8 cellular contexts compared by ENCODE assay signal in the genomic region with DNA sequence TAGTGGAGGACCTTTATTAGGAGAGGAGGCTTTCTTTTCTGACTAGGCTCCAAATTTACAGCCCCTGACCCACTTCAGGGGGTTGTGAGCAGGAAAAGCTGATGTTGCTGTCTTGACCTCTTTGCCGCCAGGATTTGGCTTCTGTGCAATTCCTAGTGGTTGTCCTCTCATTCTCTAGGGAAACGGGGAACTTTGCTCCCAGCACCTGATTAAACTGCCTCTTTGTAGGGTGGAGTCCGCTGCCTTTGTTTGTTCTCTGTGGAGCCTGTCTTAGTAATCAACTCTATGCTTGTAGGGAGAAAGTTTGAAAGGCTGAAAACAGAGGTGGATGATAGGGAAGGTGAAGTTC. TPM values are rescaled to one million over a fixed set of nuclear protein-coding genes. Genes with fewer than 3 reads are reported as not detected.
A peak's percentile ranks its signal among the peaks of the same experiment; 100 is the strongest.
DNase-seq lines count a peak whose midpoint lies in the region; ATAC-seq, FAIRE-seq and TF ChIP-seq lines count a peak whose summit lies in the region.
"Had no signal": no experiment of that assay in that cellular context is flagged by ENCODE, and none has a peak within 500 bp of the region (broad histone marks: within the 10 kb centered on the region; RNA-seq: fewer than 3 reads in every experiment).

No MANE protein-coding gene starts in this region.

- TF ChIP-seq EP300 in H1 (IDR thresholded peaks at IDR 0.05; ENCODE audit: borderline replicate concordance in 1 of 2, low read depth in 2 of 2, low read length in 2 of 2) (no peak), upper lobe of left lung (IDR thresholded peaks at IDR 0.05) (no peak)

- H3K27me3 ChIP-seq in H1 (replicated peaks in 1 of 4; ENCODE audit: control insufficient read depth in 3 of 4, extremely low read depth in 1 of 4, insufficient read depth in 3 of 4, low read length in 3 of 4) (no peaks in the 10 kb centered on the region), upper lobe of left lung (no peaks in the 10 kb centered on the region)

- 46% methylated on average over 3 of the region's 3 CpGs; no CpG with 5 or more reads in 1 of the 2 experiments for WGBS in H1 (ENCODE audit: extremely low coverage in 1 of 2, insufficient coverage in 1 of 2, insufficient read length in 1 of 2, insufficient replicate concordance in 2 of 2, low coverage in 1 of 2, low lambda C conversion rate in 2 of 2, missing lambda C conversion rate in 1 of 2), 2 experiments
- WGBS in upper lobe of left lung, 2 donors, result 23 to 34% methylated on average over 3 of the region's 3 CpGs

- peaks cover 6% of the 10 kb centered on the region for H3K79me1 ChIP-seq in H1 (ENCODE audit: low read depth, low read length)

- CTCF ChIA-PET in H1 (lab: Charles Lee; ENCODE audit: partially characterized antibody), result interaction anchor here (0.6 to 9.6 kb wide), 6 partner anchors 9 to 26 kb away, joined by 4 to 86 read pairs (median 11); a partner anchor contains a TSS

- peak; percentile 38 to 74 for DNase-seq in NCI-H526 (lab: John Stamatoyannopoulos, UW)
- DNase-seq in H1 (ENCODE audit: low read depth in 1 of 2, low spot score in 2 of 2), result no peak
- DNase-seq in mucosa of descending colon, result peak in 2 of 3 donors; percentile 50 to 87
- DNase-seq in upper lobe of left lung, result no peak
- DNase-seq in NCI-H446 (lab: John Stamatoyannopoulos, UW), result no peak
- DNase-seq in NCI-H2171 treated with DMSO at 0.1 percent for 48 hours (lab: John Stamatoyannopoulos, UW), result no peak

- H3K27ac ChIP-seq in H1 (ENCODE audit: low read depth, low read length) (peak overlapping the region; percentile 89), upper lobe of left lung (peak overlapping the region; percentile 84 to 93 (median 87))

- H3K4ac ChIP-seq in H1 (replicated peaks; ENCODE audit: insufficient read length, low read depth, low read length), result no peak overlapping the region

- no peak for TF ChIP-seq CTCF in H1 (IDR thresholded peaks at IDR 0.05; ENCODE audit: control extremely low read depth in 1 of 3, insufficient read depth in 1 of 3, low read depth in 1 of 3, low read length in 3 of 3)
- no peak for TF ChIP-seq CTCF in mucosa of descending colon (IDR thresholded peaks at IDR 0.05)
- TF ChIP-seq CTCF in upper lobe of left lung (IDR thresholded peaks at IDR 0.05), result no peak

- peaks cover 3 to 15% of the 10 kb centered on the region in 2 experiments for H4K20me1 ChIP-seq in H1 (replicated peaks in 1 of 2; ENCODE audit: control insufficient read depth in 1 of 2, insufficient read depth in 2 of 2, low read length in 2 of 2)

- no peak overlapping the region for H3K23ac ChIP-seq in H1 (ENCODE audit: insufficient read length)

- peak overlapping the region; percentile 9 for H4K5ac ChIP-seq in H1 (ENCODE audit: insufficient read length, low read depth, low read length)

- no peak for FAIRE-seq in H1 (lab: Jason Lieb, UNC)
- FAIRE-seq: TTC549 had no signal

- peak overlapping the region in 3 of 4 experiments; percentile 56 to 64 (median 59); a peak in 6 of 7 replicates for H3K9ac ChIP-seq in H1 (replicated peaks in 1 of 4; ENCODE audit: extremely low read depth in 1 of 4, low read depth in 3 of 4, low read length in 3 of 4)

- peak overlapping the region; percentile 55 to 63 for H3K4me2 ChIP-seq in H1 (ENCODE audit: insufficient read depth in 1 of 2, low read depth in 2 of 2, low read length in 2 of 2)

- H3K4me1 ChIP-seq in H1 (replicated peaks in 1 of 4; ENCODE audit: control insufficient read depth in 3 of 4, insufficient read depth in 4 of 4, low read length in 3 of 4), result peaks cover 23 to 44% (median 38%) of the 10 kb centered on the region in 4 experiments
- peaks cover 87% of the 10 kb centered on the region for H3K4me1 ChIP-seq in mucosa of descending colon (ENCODE audit: low read depth)
- peaks cover 89 to 100% (median 96%) of the 10 kb centered on the region in 4 donors for H3K4me1 ChIP-seq in upper lobe of left lung

- ATAC-seq in mucosa of descending colon (peak; percentile 77), upper lobe of left lung (ENCODE audit: low FRiP score in 2 of 2) (peak in 1 of 2 donors; percentile 3), HG03354 (IDR thresholded peaks at IDR 0.05; ENCODE audit: poor library complexity, severe bottlenecking, unreplicated experiment) (no peak)

- H3K36me3 ChIP-seq in H1 (ENCODE audit: control insufficient read depth in 2 of 4, insufficient read depth in 4 of 4, low read length in 3 of 4) (no peaks in the 10 kb centered on the region), mucosa of descending colon (ENCODE audit: low read depth) (no peaks in the 10 kb centered on the region), upper lobe of left lung (no peaks in the 10 kb centered on the region)

- peak overlapping the region; percentile 9 for H4K91ac ChIP-seq in H1 (replicated peaks; ENCODE audit: insufficient read length, low read length)

- no peak overlapping the region for H2BK120ac ChIP-seq in H1 (replicated peaks; ENCODE audit: low read depth, low read length)

- no peak for TF ChIP-seq RAD21 in H1 (IDR thresholded peaks at IDR 0.05 in 1 of 2, conservative IDR thresholded peaks at IDR 0.05 in 1 of 2; ENCODE audit: low read depth in 2 of 2, low read length in 2 of 2)

- H3K23me2 ChIP-seq in H1 (ENCODE audit: low read depth, low read length), result no peaks in the 10 kb centered on the region

- peak overlapping the region; percentile 53 for H2AK5ac ChIP-seq in H1 (ENCODE audit: low read depth, low read length)

- H2BK15ac ChIP-seq in H1 (ENCODE audit: low read length), result no peak overlapping the region

- H3K18ac ChIP-seq in H1 (ENCODE audit: extremely low read depth, low read length), result peak overlapping the region; percentile 44

- H3K4me3 ChIP-seq in H1 (ENCODE audit: extremely low read depth in 1 of 4, insufficient read depth in 2 of 4, low read depth in 3 of 4, low read length in 4 of 4) (peak overlapping the region in 3 of 4 experiments; percentile 5 to 39 (median 16); a peak in 4 of 8 replicates), mucosa of descending colon (peak overlapping the region; percentile 11), upper lobe of left lung (peak overlapping the region in 2 of 4 donors; percentile 24 to 25)

- no peak overlapping the region for H3K14ac ChIP-seq in H1 (ENCODE audit: insufficient read length)

- POLR2A ChIA-PET in H1 (lab: Charles Lee; ENCODE audit: partially characterized antibody), result interaction anchor here (0.5 to 14.4 kb wide), 16 partner anchors 8 to 799 kb away, joined by 3 to 329 read pairs (median 6); a partner anchor contains a TSS

- H2BK12ac ChIP-seq in H1 (ENCODE audit: low read depth, low read length), result peak overlapping the region; percentile 91

- no peak overlapping the region for H2BK20ac ChIP-seq in H1 (ENCODE audit: low read length)

- H3K56ac ChIP-seq in H1 (replicated peaks; ENCODE audit: insufficient read length, low read depth, low read length), result peak overlapping the region; percentile 7

- H3K9me3 ChIP-seq in H1 (ENCODE audit: insufficient read depth in 2 of 2, low read depth in 1 of 2, low read length in 1 of 2) (no peaks in the 10 kb centered on the region), mucosa of descending colon (no peaks in the 10 kb centered on the region), upper lobe of left lung (no peaks in the 10 kb centered on the region)

- TF ChIP-seq POLR2A in H1 (IDR thresholded peaks at IDR 0.05; ENCODE audit: control extremely low read depth in 1 of 2, low read depth in 2 of 2, low read length in 2 of 2), result no peak
- no peak for TF ChIP-seq POLR2A in upper lobe of left lung (IDR thresholded peaks at IDR 0.05)

- intact Hi-C loops in mucosa of descending colon (cut with DNase I, micrococcal nuclease), result no loop called here

- H2BK5ac ChIP-seq in H1 (ENCODE audit: low read depth, low read length), result peak overlapping the region; percentile 86

- H4K8ac ChIP-seq in H1 (ENCODE audit: extremely low read depth, insufficient read depth, low read length), result peak overlapping the region; percentile 23; the same call in 1 of the 2 replicates

- no peak overlapping the region for H2AFZ ChIP-seq in H1 (ENCODE audit: low read length)

- H3K79me2 ChIP-seq in H1 (ENCODE audit: control insufficient read depth in 1 of 2, insufficient read depth in 2 of 2, low read length in 2 of 2), result peaks cover 35 to 95% of the 10 kb centered on the region in 2 experiments

RNA-seq across cellular contexts. Expression of a gene that starts 16.3 kb away (rescaled TPM):
- 164 and 167 TPM in 2 replicates for total RNA-seq in H1 (2021; fragmentation: NEBNext Ultra II Directional; extraction: Animal tissue kit (Norgen Biotek cat#: 25700))
- polyA plus RNA-seq in H1 (2011; rRNA removed), result 91.9 and 97.8 TPM in 2 replicates
- 119 TPM for polyA plus RNA-seq in H1 (2011; cell fraction: cytosol; rRNA removed)
- 203 TPM for polyA plus RNA-seq in H1 (2011; cell fraction: nucleus; rRNA removed)
- 98.0 to 128 TPM (median 110 TPM) in 4 replicates for polyA plus RNA-seq in H1 (2012, experiment 1 of 2)
- 19.8 TPM for polyA plus RNA-seq in H1 (2012, experiment 2 of 2)
- 77.4 TPM for polyA plus RNA-seq in H1 (2013, experiment 1 of 2)
- polyA plus RNA-seq in H1 (2013, experiment 2 of 2), result 75.8 TPM
- 479 and 501 TPM in 2 replicates for polyA minus RNA-seq in H1 (2011; rRNA and poly(A)+ RNA removed)
- 156 TPM for polyA minus RNA-seq in H1 (2011; cell fraction: cytosol; rRNA and poly(A)+ RNA removed)
- 148 TPM for polyA minus RNA-seq in H1 (2011; cell fraction: nucleus; rRNA and poly(A)+ RNA removed)
- total RNA-seq in mucosa of descending colon, result 100 to 1,000 TPM; 311 to 545 (median 448) TPM
- total RNA-seq in upper lobe of left lung, result 100 to 1,000 TPM; 136 to 232 (median 214) TPM

RNA-seq across cellular contexts. Expression of a gene that starts 26.3 kb away (rescaled TPM):
- total RNA-seq in H1 (2021; fragmentation: NEBNext Ultra II Directional; extraction: Animal tissue kit (Norgen Biotek cat#: 25700)), result not detected in 2 replicates
- polyA plus RNA-seq in H1 (2011; rRNA removed), result 0.03 TPM in 2 replicates
- 0.03 TPM for polyA plus RNA-seq in H1 (2011; cell fraction: cytosol; rRNA removed)
- 0.07 TPM for polyA plus RNA-seq in H1 (2011; cell fraction: nucleus; rRNA removed)
- 0.10 to 0.19 TPM (median 0.14 TPM) in 4 replicates for polyA plus RNA-seq in H1 (2012, experiment 1 of 2)
- not detected for polyA plus RNA-seq in H1 (2012, experiment 2 of 2)
- polyA plus RNA-seq in H1 (2013, experiment 1 of 2), result 0.02 TPM
- 0.02 TPM for polyA plus RNA-seq in H1 (2013, experiment 2 of 2)
- 0.16 TPM in 1 of 2 replicates, not detected in the other for polyA minus RNA-seq in H1 (2011; rRNA and poly(A)+ RNA removed)
- not detected for polyA minus RNA-seq in H1 (2011; cell fraction: cytosol; rRNA and poly(A)+ RNA removed)
- not detected for polyA minus RNA-seq in H1 (2011; cell fraction: nucleus; rRNA and poly(A)+ RNA removed)
- total RNA-seq in mucosa of descending colon (not detected), upper lobe of left lung (not detected)

RNA-seq across cellular contexts. Expression of a gene that starts 36.7 kb away (rescaled TPM):
- 242 and 243 TPM in 2 replicates for total RNA-seq in H1 (2021; fragmentation: NEBNext Ultra II Directional; extraction: Animal tissue kit (Norgen Biotek cat#: 25700))
- polyA plus RNA-seq in H1 (2011; rRNA removed), result 264 and 326 TPM in 2 replicates
- polyA plus RNA-seq in H1 (2011; cell fraction: cytosol; rRNA removed), result 291 TPM
- polyA plus RNA-seq in H1 (2011; cell fraction: nucleus; rRNA removed), result 115 TPM
- 203 to 240 TPM (median 210 TPM) in 4 replicates for polyA plus RNA-seq in H1 (2012, experiment 1 of 2)
- polyA plus RNA-seq in H1 (2012, experiment 2 of 2), result 474 TPM
- 350 TPM for polyA plus RNA-seq in H1 (2013, experiment 1 of 2)
- 357 TPM for polyA plus RNA-seq in H1 (2013, experiment 2 of 2)
- polyA minus RNA-seq in H1 (2011; rRNA and poly(A)+ RNA removed), result 11.8 and 12.3 TPM in 2 replicates
- 44.0 TPM for polyA minus RNA-seq in H1 (2011; cell fraction: cytosol; rRNA and poly(A)+ RNA removed)
- polyA minus RNA-seq in H1 (2011; cell fraction: nucleus; rRNA and poly(A)+ RNA removed), result 61.7 TPM
- 10 to 100 TPM; 68.3 to 84.0 (median 79.2) TPM for total RNA-seq in mucosa of descending colon
- total RNA-seq in upper lobe of left lung, result 100 to 1,000 TPM in 5 of 6 donors, 10 to 100 TPM in 1; 56.6 to 138 (median 120) TPM

Comparison
In these comparisons a context has a peak if more than half of its experiments do, and no peak if none do; other contexts are left out.
1. DNase-seq: peak in NCI-H526 (2 of 2) and mucosa of descending colon (2 of 3); none in H1 (0 of 2), upper lobe of left lung (0 of 2), NCI-H446 (0 of 2) and NCI-H2171 treated with DMSO at 0.1 percent for 48 hours (single experiment).